Comparison of ENCODE assay signal across 15 cellular contexts in the genomic region with DNA sequence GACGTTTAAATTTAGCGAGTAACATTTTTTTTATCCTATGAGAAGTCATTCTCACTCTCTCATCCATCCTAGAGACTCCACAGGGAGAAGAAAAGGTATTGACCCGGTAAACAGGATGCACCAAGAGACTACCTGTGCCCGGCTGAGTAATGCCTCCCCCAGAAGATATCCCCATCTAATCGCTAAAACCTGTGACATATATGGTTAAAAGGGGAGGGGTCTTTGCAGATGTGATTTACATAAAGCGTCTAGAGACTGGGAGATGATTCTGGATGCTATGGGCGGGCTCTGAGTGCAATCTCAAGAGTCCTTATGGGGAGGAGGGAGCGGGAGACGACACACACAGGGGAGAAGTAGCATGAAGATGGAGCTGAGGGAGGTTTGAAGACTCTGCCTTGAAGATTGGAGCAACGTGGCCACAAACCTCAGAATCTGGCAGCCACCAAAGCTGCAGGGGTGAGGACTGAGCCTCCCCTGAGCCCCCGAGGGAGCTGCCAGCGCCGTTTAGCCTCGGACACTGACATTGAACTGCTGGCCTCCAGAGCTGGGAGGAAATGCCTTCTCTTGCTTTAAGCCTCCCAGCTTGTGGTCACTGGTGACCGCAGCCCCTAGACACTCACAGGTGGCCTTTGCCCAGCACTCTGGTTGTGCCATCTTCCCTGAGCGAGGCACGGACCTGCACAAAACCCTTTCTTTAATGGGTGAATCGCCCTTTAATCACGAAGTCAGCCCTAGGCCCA.
"Had no signal": no experiment of that assay in that cellular context is flagged by ENCODE, and none has a peak within 500 bp of the region (broad histone marks: within the 10 kb centered on the region; RNA-seq: fewer than 3 reads in every experiment).

No MANE protein-coding gene starts in this region.

- FAIRE-seq: endometrium had no signal

- H3K9me3 Mint-ChIP-seq: activated CD4-positive, alpha-beta memory T cell treated with anti-CD3 and anti-CD28 coated beads for 36 hours; activated naive CD8-positive, alpha-beta T cell treated with anti-CD3 and anti-CD28 coated beads for 36 hours; natural killer cell had no signal

- H3K9me3 ChIP-seq: mucosa of descending colon, sigmoid colon, stomach, thoracic aorta had no signal

- H3K27me3 ChIP-seq: sigmoid colon had no signal

- H3K36me3 Mint-ChIP-seq: activated CD4-positive, alpha-beta memory T cell treated with anti-CD3 and anti-CD28 coated beads for 36 hours; activated naive CD8-positive, alpha-beta T cell treated with anti-CD3 and anti-CD28 coated beads for 36 hours; natural killer cell had no signal

- H3K27ac ChIP-seq: foreskin keratinocyte, sigmoid colon, stomach, thoracic aorta had no signal

- H3K4me3 Mint-ChIP-seq: activated CD4-positive, alpha-beta memory T cell treated with anti-CD3 and anti-CD28 coated beads for 36 hours; activated naive CD8-positive, alpha-beta T cell treated with anti-CD3 and anti-CD28 coated beads for 36 hours; natural killer cell had no signal

- DNase-seq: activated CD4-positive, alpha-beta memory T cell treated with anti-CD3 and anti-CD28 coated beads for 36 hours; activated CD4-positive, alpha-beta T cell treated with anti-CD3 and anti-CD28 coated beads for 1 hour; activated gamma-delta T cell; activated naive CD8-positive, alpha-beta T cell treated with anti-CD3 and anti-CD28 coated beads for 36 hours; activated T-cell treated with anti-CD3 and anti-CD28 coated beads, Interleukin-2, amount 50 U/mL, for 48 hours; foreskin keratinocyte; mucosa of descending colon; natural killer cell; occipital lobe; sigmoid colon; stimulated activated CD4-positive, alpha-beta T cell treated with anti-CD3 and anti-CD28 coated beads, Interleukin-4, amount 100 ng/mL, for 24 hours; stomach had no signal

- H3K4me3 ChIP-seq: mucosa of descending colon, sigmoid colon, stomach, thoracic aorta had no signal

- H3K27ac Mint-ChIP-seq: activated CD4-positive, alpha-beta memory T cell treated with anti-CD3 and anti-CD28 coated beads for 36 hours; activated naive CD8-positive, alpha-beta T cell treated with anti-CD3 and anti-CD28 coated beads for 36 hours; natural killer cell; progenitor cell of endocrine pancreas had no signal

- H3K4me1 Mint-ChIP-seq: activated naive CD8-positive, alpha-beta T cell treated with anti-CD3 and anti-CD28 coated beads for 36 hours; natural killer cell had no signal

- H3K4me1 ChIP-seq: foreskin keratinocyte had no signal

- H3K36me3 ChIP-seq: sigmoid colon, stomach, thoracic aorta had no signal

- ATAC-seq: foreskin keratinocyte, mucosa of descending colon, natural killer cell had no signal
